9 cellular contexts compared by ENCODE assay signal in the genomic region with DNA sequence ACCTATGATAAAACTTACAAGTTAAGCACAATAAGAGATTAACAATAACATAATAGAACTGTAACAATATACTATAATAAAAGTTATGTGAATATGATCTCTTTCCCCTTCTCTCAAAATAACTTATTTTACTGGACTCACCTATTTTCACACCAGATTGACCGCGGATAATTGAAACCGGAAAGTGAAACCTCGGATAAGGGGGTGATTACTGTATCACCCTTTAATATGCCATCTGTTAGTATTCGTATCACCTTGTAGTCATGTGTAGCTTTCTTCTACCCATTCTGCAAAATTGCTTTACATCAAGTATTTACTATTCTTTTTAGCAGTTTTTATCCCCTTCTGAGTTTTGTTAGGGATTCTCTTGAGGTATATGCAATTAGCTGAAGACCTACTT. TPM values are rescaled to one million over a fixed set of nuclear protein-coding genes. Genes with fewer than 3 reads are reported as not detected.
DNase-seq lines count a peak whose midpoint lies in the region; FAIRE-seq and TF ChIP-seq lines count a peak whose summit lies in the region.
"Had no signal": no experiment of that assay in that cellular context is flagged by ENCODE, and none has a peak within 500 bp of the region (broad histone marks: within the 10 kb centered on the region; RNA-seq: fewer than 3 reads in every experiment).

No MANE protein-coding gene starts in this region.

- DNase-seq in AG10803 (ENCODE audit: low read depth) (no peak), MCF 10A (ENCODE audit: unreplicated experiment) (peak; percentile 14), urothelium cell line (ENCODE audit: low spot score) (no peak), hepatic stellate cell (ENCODE audit: low spot score) (no peak), NCI-H345 (lab: John Stamatoyannopoulos, UW) (no peak)
- no peak for DNase-seq in activated CD4-positive, alpha-beta T cell treated with anti-CD3 and anti-CD28 coated beads, Interleukin-2, amount 50 U/mL, for 4 hours
- DNase-seq: cortex of kidney had no signal

- H3K4me3 Mint-ChIP-seq in MCF 10A (ENCODE audit: unreplicated experiment): peak overlapping the region; percentile 76

- intact Hi-C loops in MCF 10A (cut with micrococcal nuclease): loop anchor here (2.0 to 5.0 kb wide), 3 partner anchors 51 to 169 kb away; a partner anchor contains a TSS

- H3K27ac ChIP-seq in HUES64 (ENCODE audit: low read depth, low read length): no peak overlapping the region
- peak overlapping the region; percentile 96 for H3K27ac ChIP-seq in muscle layer of duodenum (ENCODE audit: low read length)

- no peak for TF ChIP-seq CTCF in AG10803 (conservative IDR thresholded peaks at IDR 0.05; ENCODE audit: low read length)
- TF ChIP-seq CTCF in MCF 10A (IDR thresholded peaks at IDR 0.05; ENCODE audit: unreplicated experiment): no peak

- no peak overlapping the region for H3K9ac ChIP-seq in HUES64 (ENCODE audit: low read depth, low read length)

- H3K4me3 ChIP-seq in AG10803 (ENCODE audit: low read length) (peak overlapping the region; percentile 86), HUES64 (ENCODE audit: low read length) (peak overlapping the region; percentile 99), muscle layer of duodenum (ENCODE audit: low read depth in 1 of 2, low read length in 2 of 2) (peak overlapping the region; percentile 79 to 98)

- H3K4me1 Mint-ChIP-seq in MCF 10A (ENCODE audit: insufficient read depth, unreplicated experiment): peaks cover 6% of the 10 kb centered on the region

- H3K27ac Mint-ChIP-seq in MCF 10A (ENCODE audit: low read depth, unreplicated experiment): peak overlapping the region; percentile 74

- H3K9me3 ChIP-seq in HUES64 (ENCODE audit: insufficient read depth, low read depth, low read length) (no peaks in the 10 kb centered on the region), muscle layer of duodenum (ENCODE audit: control insufficient read depth in 1 of 2, low read length in 2 of 2) (no peaks in the 10 kb centered on the region)

- H3K36me3 Mint-ChIP-seq in MCF 10A (ENCODE audit: insufficient read depth, unreplicated experiment): no peaks in the 10 kb centered on the region

- H3K36me3 ChIP-seq in HUES64 (ENCODE audit: insufficient read depth, low read length) (no peaks in the 10 kb centered on the region), muscle layer of duodenum (ENCODE audit: control insufficient read depth in 1 of 2, insufficient read depth in 2 of 2, low read length in 2 of 2) (no peaks in the 10 kb centered on the region)

- WGBS in HUES64: 87% methylated on average over 5 of the region's 5 CpGs

- CTCF ChIA-PET in MCF 10A (lab: Yijun Ruan, JAX): interaction anchor here (0.8 to 1.0 kb wide), 2 partner anchors 33 to 171 kb away, joined by 3 to 4 read pairs; no protein-coding TSS in a partner anchor

- no peaks in the 10 kb centered on the region for H3K27me3 ChIP-seq in HUES64 (ENCODE audit: insufficient read depth, low read length)
- H3K27me3 ChIP-seq in muscle layer of duodenum (ENCODE audit: low read depth, low read length): no peaks in the 10 kb centered on the region

- BruUV-seq in MCF 10A (replicated peaks; lab: Mats Ljungman, UMichigan): no TSS peak

- no peaks in the 10 kb centered on the region for H3K27me3 Mint-ChIP-seq in MCF 10A (ENCODE audit: insufficient read depth, unreplicated experiment)

- no peak for FAIRE-seq in urothelium cell line (lab: Jason Lieb, UNC)

- POLR2A ChIA-PET in MCF 10A (lab: Yijun Ruan, JAX): interaction anchor here (0.7 to 1.6 kb wide), 7 partner anchors 8 to 138 kb away, joined by 3 to 8 read pairs (median 4); a partner anchor contains a TSS

- H3K9me3 Mint-ChIP-seq in MCF 10A (ENCODE audit: unreplicated experiment): no peaks in the 10 kb centered on the region

- peaks cover 14% of the 10 kb centered on the region for H3K4me1 ChIP-seq in HUES64 (ENCODE audit: insufficient read depth, low read length)
- peaks cover 3 to 21% of the 10 kb centered on the region in 2 donors for H3K4me1 ChIP-seq in muscle layer of duodenum (ENCODE audit: control insufficient read depth in 1 of 2, insufficient read depth in 2 of 2, low read length in 2 of 2)

RNA-seq across cellular contexts. Expression of a gene that starts 1.8 kb away (rescaled TPM):
- 45.2 TPM for polyA plus RNA-seq in HUES64 (2013, experiment 1 of 2)
- 55.4 TPM for polyA plus RNA-seq in HUES64 (2013, experiment 2 of 2)
- total RNA-seq in MCF 10A (2022): 126 and 169 TPM in 2 replicates

RNA-seq across cellular contexts. Expression of a gene that starts 52.6 kb away (rescaled TPM):
- 0.25 TPM for polyA plus RNA-seq in HUES64 (2013, experiment 1 of 2)
- 0.44 TPM for polyA plus RNA-seq in HUES64 (2013, experiment 2 of 2)
- total RNA-seq in MCF 10A (2022): not detected in 2 replicates
